ENCODE assay signal across 12 cellular contexts in the genomic region with DNA sequence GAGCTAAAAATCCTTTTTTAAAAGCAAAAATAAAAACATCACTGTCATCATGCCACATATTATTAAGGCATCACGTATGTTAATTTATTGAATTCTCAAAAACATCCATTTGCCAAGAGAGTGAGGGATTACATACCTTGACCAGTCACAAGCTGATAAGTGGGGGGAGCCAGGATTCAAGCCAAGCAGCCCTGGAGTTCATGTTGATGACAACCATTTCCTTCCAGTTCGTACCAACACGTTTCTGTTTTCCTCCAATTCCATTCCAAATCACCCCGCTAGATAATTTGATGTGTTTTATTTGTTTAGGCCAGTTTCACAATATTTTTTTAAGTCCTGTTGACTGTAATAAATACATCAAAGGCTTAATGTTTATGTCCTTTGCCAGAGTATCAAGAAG. TPM values are rescaled to one million over a fixed set of nuclear protein-coding genes. Genes with fewer than 3 reads are reported as not detected.
DNase-seq lines count a peak whose midpoint lies in the region; TF ChIP-seq lines count a peak whose summit lies in the region.
"Had no signal": no experiment of that assay in that cellular context is flagged by ENCODE, and none has a peak within 500 bp of the region (broad histone marks: within the 10 kb centered on the region; RNA-seq: fewer than 3 reads in every experiment).

No MANE protein-coding gene starts in this region.

- H3K4me3 ChIP-seq in HL-60 (replicated peaks; ENCODE audit: insufficient read depth, low read length) (no peak overlapping the region), cardiac fibroblast (replicated peaks in 1 of 2; ENCODE audit: low read depth in 2 of 2, low read length in 2 of 2) (no peak overlapping the region), fibroblast of pulmonary artery (replicated peaks; ENCODE audit: low read depth, low read length) (no peak overlapping the region), coronary artery (no peak overlapping the region)
- H3K4me3 ChIP-seq: HAP-1, Peyer's patch had no signal

- DNase-seq in HL-60 (ENCODE audit: low read depth in 1 of 2, low spot score in 1 of 2) (no peak), cardiac fibroblast (ENCODE audit: low read depth in 2 of 2) (peak; percentile 31 to 83), fibroblast of pulmonary artery (ENCODE audit: low read depth) (peak; percentile 78), cerebellum (ENCODE audit: low spot score) (no peak), coronary artery (ENCODE audit: low spot score) (no peak), SIG-M5 treated with dmso at 0.1 percent for 504 hours (lab: John Stamatoyannopoulos, UW; ENCODE audit: unreplicated experiment) (no peak)
- DNase-seq: AML-193, NCI-H1105 treated with DMSO at 0.1 percent for 48 hours, NCI-H1694, Peyer's patch had no signal

- H3K27ac ChIP-seq in HL-60 (replicated peaks) (0 out of 2 replicates have a peak overlapping the region, but pooled peaks have one; percentile 85), temporal lobe (ENCODE audit: low read depth, low read length) (peak overlapping the region; percentile 84), coronary artery (no peak overlapping the region)
- H3K27ac ChIP-seq: Peyer's patch had no signal

- no peaks in the 10 kb centered on the region for H3K27me3 ChIP-seq in HL-60 (ENCODE audit: insufficient read depth, poor library complexity, severe bottlenecking)
- H3K27me3 ChIP-seq: Peyer's patch had no signal

- TF ChIP-seq CTCF in HL-60 (IDR thresholded peaks at IDR 0.05; ENCODE audit: insufficient read depth, low read length): no peak
- no peak for TF ChIP-seq CTCF in cardiac fibroblast (IDR thresholded peaks at IDR 0.05; ENCODE audit: low read depth, low read length)
- TF ChIP-seq CTCF in fibroblast of pulmonary artery (IDR thresholded peaks at IDR 0.05; ENCODE audit: low read length, missing control alignments): no peak
- no peak for TF ChIP-seq CTCF in coronary artery (IDR thresholded peaks at IDR 0.05)

RNA-seq across cellular contexts. Expression of a gene that starts 53.0 kb away (rescaled TPM):
- total RNA-seq in temporal lobe: 188 TPM
- total RNA-seq in cerebellum: 562 TPM

Comparison
In these comparisons a context has a peak if more than half of its experiments do, and no peak if none do; other contexts are left out.
1. DNase-seq: peak in cardiac fibroblast (2 of 2) and fibroblast of pulmonary artery (single experiment); none in HL-60 (0 of 2), cerebellum (single experiment), coronary artery (single experiment) and SIG-M5 treated with dmso at 0.1 percent for 504 hours (single experiment).
2. H3K27ac ChIP-seq: peak in HL-60 (single experiment) and temporal lobe (single experiment); none in coronary artery (0 of 2).